Comparison of ENCODE assay signal across 9 cellular contexts in genomic region chr13:40102854-40103253, GRCh38.
DNase-seq lines count a peak whose midpoint lies in the region; ATAC-seq, FAIRE-seq and TF ChIP-seq lines count a peak whose summit lies in the region.
"Had no signal": no experiment of that assay in that cellular context is flagged by ENCODE, and none has a peak within 500 bp of the region (broad histone marks: within the 10 kb centered on the region; RNA-seq: fewer than 3 reads in every experiment).

No MANE protein-coding gene starts in this region.

- H3K4me3 Mint-ChIP-seq in CD8-positive, alpha-beta T cell: no peak overlapping the region
- no peak overlapping the region for H3K4me3 Mint-ChIP-seq in glutamatergic neuron (ENCODE audit: unreplicated experiment)

- in situ Hi-C loops in K562 (cut with MboI): no loop called here

- CTCF ChIA-PET in CD8-positive, alpha-beta T cell (lab: Charles Lee): no interaction called here
- CTCF ChIA-PET in K562 (lab: Yijun Ruan, JAX; ENCODE audit: low intra/inter-chr PET ratio): no interaction called here

- no peaks in the 10 kb centered on the region for H3K36me3 ChIP-seq in CD8-positive, alpha-beta T cell (ENCODE audit: insufficient read depth, low read length)
- H3K36me3 ChIP-seq in K562 (ENCODE audit: control insufficient read depth, insufficient read depth, low read length) (no peaks in the 10 kb centered on the region), testis (ENCODE audit: low read depth, missing control alignments) (no peaks in the 10 kb centered on the region)

- no peaks in the 10 kb centered on the region for H3K9me1 ChIP-seq in K562 (ENCODE audit: control insufficient read depth, insufficient read depth, low read length)

- H3K27me3 Mint-ChIP-seq in CD8-positive, alpha-beta T cell (ENCODE audit: low read depth): no peaks in the 10 kb centered on the region
- H3K27me3 Mint-ChIP-seq in glutamatergic neuron (ENCODE audit: unreplicated experiment): no peaks in the 10 kb centered on the region

- H3K27me3 ChIP-seq in CD8-positive, alpha-beta T cell (ENCODE audit: insufficient read depth, low read length): no peaks in the 10 kb centered on the region
- no peaks in the 10 kb centered on the region for H3K27me3 ChIP-seq in K562 (ENCODE audit: control insufficient read depth in 2 of 2, insufficient read depth in 2 of 2, low read length in 2 of 2)
- no peaks in the 10 kb centered on the region for H3K27me3 ChIP-seq in testis

- peak; percentile 75 for ATAC-seq in CD8-positive, alpha-beta T cell
- ATAC-seq in K562 (no peak), HG03342 (IDR thresholded peaks at IDR 0.05; ENCODE audit: unreplicated experiment) (no peak)

- TF ChIP-seq CTCF in CD8-positive, alpha-beta T cell (IDR thresholded peaks at IDR 0.05): no peak
- TF ChIP-seq CTCF in K562 (IDR thresholded peaks at IDR 0.05 in 2 of 3, conservative IDR thresholded peaks at IDR 0.05 in 1 of 3; ENCODE audit: insufficient read depth in 2 of 3, low read depth in 1 of 3, low read length in 3 of 3) (no peak), testis (IDR thresholded peaks at IDR 0.05) (no peak), glutamatergic neuron (IDR thresholded peaks at IDR 0.05; ENCODE audit: partially characterized antibody, unreplicated experiment) (no peak)

- TF ChIP-seq EP300 in K562 (IDR thresholded peaks at IDR 0.05; ENCODE audit: low read length): no peak

- H3K4me2 ChIP-seq in K562 (ENCODE audit: insufficient read depth, low read length): no peak overlapping the region

- TF ChIP-seq POLR2A in K562 (conservative IDR thresholded peaks at IDR 0.05): no peak
- no peak for TF ChIP-seq POLR2A in testis (IDR thresholded peaks at IDR 0.05)

- no peaks in the 10 kb centered on the region for H4K20me1 ChIP-seq in K562 (replicated peaks; ENCODE audit: control insufficient read depth, insufficient read depth, low read length)

- no peaks in the 10 kb centered on the region for H3K9me3 ChIP-seq in CD8-positive, alpha-beta T cell (ENCODE audit: low read length)
- H3K9me3 ChIP-seq in K562 (replicated peaks; ENCODE audit: control insufficient read depth, insufficient read depth, low read depth, low read length) (no peaks in the 10 kb centered on the region), testis (no peaks in the 10 kb centered on the region)

- H3K4me1 ChIP-seq in CD8-positive, alpha-beta T cell (ENCODE audit: insufficient read depth, low read length): no peaks in the 10 kb centered on the region
- H3K4me1 ChIP-seq in K562 (replicated peaks in 1 of 2; ENCODE audit: control insufficient read depth in 2 of 2, insufficient read depth in 2 of 2, low read length in 2 of 2): no peaks in the 10 kb centered on the region; a peak in 1 of 5 replicates
- no peaks in the 10 kb centered on the region for H3K4me1 ChIP-seq in testis

- WGBS in K562 (ENCODE audit: insufficient coverage, low coverage, missing lambda C conversion rate): 2% methylated on average over 6 of the region's 9 CpGs
- WGBS in testis, 2 donors: 67 to 69% methylated on average over 1 to 9 of the region's 9 CpGs

- no peak overlapping the region for H3K4me3 ChIP-seq in CD8-positive, alpha-beta T cell (ENCODE audit: low read depth, low read length)
- no peak overlapping the region for H3K4me3 ChIP-seq in K562
- no peak overlapping the region for H3K4me3 ChIP-seq in skin epidermis
- no peak overlapping the region for H3K4me3 ChIP-seq in testis

- peak in 5 of 7 experiments; percentile 15 to 46 (median 25) for DNase-seq in CD8-positive, alpha-beta T cell
- peak; percentile 57 to 82 (median 68) for DNase-seq in activated CD4-positive, CD25-positive, alpha-beta regulatory T cell (lab: John Stamatoyannopoulos, UW)
- peak in 2 of 4 experiments; percentile 13 to 26 for DNase-seq in K562 (ENCODE audit: extremely low read depth in 1 of 4, low spot score in 3 of 4)
- no peak for DNase-seq in testis
- DNase-seq in DMS153 (lab: John Stamatoyannopoulos, UW): no peak
- DNase-seq in glutamatergic neuron: no peak
- DNase-seq: cerebellar nuclear complex had no signal

- H3K27ac Mint-ChIP-seq in CD8-positive, alpha-beta T cell: no peak overlapping the region
- H3K27ac Mint-ChIP-seq in glutamatergic neuron (ENCODE audit: unreplicated experiment): no peak overlapping the region

- no peak for TF ChIP-seq RAD21 in K562 (CRISPR knock-in tag; conservative IDR thresholded peaks at IDR 0.05 in 1 of 2, IDR thresholded peaks at IDR 0.05 in 1 of 2)

- H3K36me3 Mint-ChIP-seq in CD8-positive, alpha-beta T cell: peaks cover 2% of the 10 kb centered on the region
- H3K36me3 Mint-ChIP-seq in glutamatergic neuron (ENCODE audit: unreplicated experiment): peaks cover under 1% of the 10 kb centered on the region

- POLR2A ChIA-PET in CD8-positive, alpha-beta T cell (lab: Charles Lee): no interaction called here
- POLR2A ChIA-PET in K562 (lab: Yijun Ruan, JAX): no interaction called here

- H3K79me2 ChIP-seq in K562 (ENCODE audit: control insufficient read depth, insufficient read depth, low read length): no peaks in the 10 kb centered on the region

- H3K4me1 Mint-ChIP-seq in CD8-positive, alpha-beta T cell (ENCODE audit: low read depth): no peaks in the 10 kb centered on the region
- no peaks in the 10 kb centered on the region for H3K4me1 Mint-ChIP-seq in glutamatergic neuron (ENCODE audit: low read depth, unreplicated experiment)

- no peak overlapping the region for H3K9ac ChIP-seq in K562 (ENCODE audit: insufficient read depth in 1 of 2, low read depth in 2 of 2, low read length in 2 of 2)

- H2AFZ ChIP-seq in K562 (ENCODE audit: low read depth, low read length): no peak overlapping the region

- no TSS peak for BruUV-seq in K562 (replicated peaks; lab: Mats Ljungman, UMichigan)

- intact Hi-C loops in CD8-positive, alpha-beta T cell (cut with DNase I, micrococcal nuclease): no loop called here
- intact Hi-C loops in K562 (cut with micrococcal nuclease): no loop called here
- intact Hi-C loops in testis (cut with DNase I; ENCODE audit: low total_unique reads): no loop called here

- peaks cover 10% of the 10 kb centered on the region for H3K9me3 Mint-ChIP-seq in CD8-positive, alpha-beta T cell
- H3K9me3 Mint-ChIP-seq in glutamatergic neuron (ENCODE audit: unreplicated experiment): peaks cover 3% of the 10 kb centered on the region

- no peak for FAIRE-seq in K562 (lab: Jason Lieb, UNC)

- H3K27ac ChIP-seq in CD8-positive, alpha-beta T cell (ENCODE audit: low read depth, low read length): no peak overlapping the region
- H3K27ac ChIP-seq in K562 (ENCODE audit: extremely low read depth, low read depth, low read length) (no peak overlapping the region), skin epidermis (peak overlapping the region in 18 of 21 experiments; percentile 24 to 83 (median 68)), testis (no peak overlapping the region)

TF ChIP-seq in K562, 482 proteins besides CTCF, POLR2A, EP300 and RAD21:
- TF ChIP-seq EGR1 (conservative IDR thresholded peaks at IDR 0.05) (peak; percentile 78), ATF7 (IDR thresholded peaks at IDR 0.05) (no peak)

Comparison
In these comparisons a context has a peak if more than half of its experiments do, and no peak if none do; other contexts are left out.
1. DNase-seq: peak in CD8-positive, alpha-beta T cell (5 of 7) and activated CD4-positive, CD25-positive, alpha-beta regulatory T cell (4 of 4); none in testis (single experiment), DMS153 (single experiment) and glutamatergic neuron (single experiment).
2. H3K27ac ChIP-seq: peak in skin epidermis (18 of 21); none in CD8-positive, alpha-beta T cell (single experiment), K562 (single experiment) and testis (0 of 2).